Comparison of ENCODE assay signal across 30 cellular contexts in genomic region chr1:30892671-30893073, GRCh38. TPM values are rescaled to one million over a fixed set of nuclear protein-coding genes. Genes with fewer than 3 reads are reported as not detected.
DNase-seq lines count a peak whose midpoint lies in the region; ATAC-seq, FAIRE-seq and TF ChIP-seq lines count a peak whose summit lies in the region.
"Had no signal": no experiment of that assay in that cellular context is flagged by ENCODE, and none has a peak within 500 bp of the region (broad histone marks: within the 10 kb centered on the region; RNA-seq: fewer than 3 reads in every experiment).

No MANE protein-coding gene starts in this region.

- WGBS in H1 (ENCODE audit: extremely low coverage in 1 of 2, insufficient coverage in 1 of 2, insufficient read length in 1 of 2, insufficient replicate concordance in 2 of 2, low coverage in 1 of 2, low lambda C conversion rate in 2 of 2, missing lambda C conversion rate in 1 of 2), 2 experiments, result 89% methylated on average over 6 of the region's 6 CpGs; no CpG with 5 or more reads in 1 of the 2 experiments
- WGBS in right lobe of liver (ENCODE audit: insufficient coverage, low coverage, low lambda C conversion rate, missing lambda C conversion rate), result 75% methylated on average over 2 of the region's 6 CpGs

- no peaks in the 10 kb centered on the region for H3K36me3 ChIP-seq in H1 (ENCODE audit: control insufficient read depth in 2 of 4, insufficient read depth in 4 of 4, low read length in 3 of 4)
- H3K36me3 ChIP-seq in right lobe of liver, result no peaks in the 10 kb centered on the region
- H3K36me3 ChIP-seq in stomach smooth muscle (ENCODE audit: control insufficient read depth in 2 of 2, insufficient read depth in 2 of 2, low read length in 2 of 2), result peaks cover 0 to 2% of the 10 kb centered on the region in 2 donors
- H3K36me3 ChIP-seq: brain microvascular endothelial cell, neutrophil had no signal

- no peak for TF ChIP-seq RAD21 in H1 (IDR thresholded peaks at IDR 0.05 in 1 of 2, conservative IDR thresholded peaks at IDR 0.05 in 1 of 2; ENCODE audit: low read depth in 2 of 2, low read length in 2 of 2)

- FAIRE-seq in H1 (lab: Jason Lieb, UNC), result no peak

- TF ChIP-seq EP300 in H1 (IDR thresholded peaks at IDR 0.05; ENCODE audit: borderline replicate concordance in 1 of 2, low read depth in 2 of 2, low read length in 2 of 2), result no peak

- H3K9ac ChIP-seq in H1 (replicated peaks in 1 of 4; ENCODE audit: extremely low read depth in 1 of 4, low read depth in 3 of 4, low read length in 3 of 4) (no peak overlapping the region), stomach smooth muscle (ENCODE audit: low read length in 2 of 2) (no peak overlapping the region)
- H3K9ac ChIP-seq: GM23248 had no signal

- no peaks in the 10 kb centered on the region; a peak in 1 of 4 replicates for H3K79me2 ChIP-seq in H1 (ENCODE audit: control insufficient read depth in 1 of 2, insufficient read depth in 2 of 2, low read length in 2 of 2)

- intact Hi-C loops in right lobe of liver (cut with DNase I), result no loop called here

- no peak overlapping the region for H2BK12ac ChIP-seq in H1 (ENCODE audit: low read depth, low read length)

- DNase-seq in DMS53 (lab: John Stamatoyannopoulos, UW), result peak; percentile 70
- no peak for DNase-seq in DMS53 treated with DMSO at 0.1 percent for 48 hours (lab: John Stamatoyannopoulos, UW; ENCODE audit: unreplicated experiment)
- DNase-seq in H1 (ENCODE audit: low read depth in 1 of 2, low spot score in 2 of 2), result no peak
- DNase-seq in right lobe of liver, result no peak
- DNase-seq in NCI-H526 (lab: John Stamatoyannopoulos, UW), result no peak
- no peak for DNase-seq in kidney tubule cell (ENCODE audit: low spot score)
- DNase-seq: activated CD4-positive, alpha-beta memory T cell treated with anti-CD3 and anti-CD28 coated beads, Interleukin-2, amount 10 ng/mL, durations not matched to agents 7 days and 5 days; activated CD8-positive, alpha-beta memory T cell treated with anti-CD3 and anti-CD28 coated beads, Interleukin-2, amount 50 U/mL, for 4 hours; activated naive CD4-positive, alpha-beta T cell; brain microvascular endothelial cell; C1 segment of cervical spinal cord; COR-L47; DMS79 treated with DMSO at 0.1 percent for 48 hours; dorsolateral prefrontal cortex; GDM1; GM23248; hippocampal formation; Kasumi-1; mesendoderm; NCI-H1436; NCI-H2081 treated with DMSO at 0.1 percent for 48 hours; NCI-H345; SHP77 treated with DMSO at 0.1 percent for 48 hours; stimulated activated CD4-positive, alpha-beta T cell treated with anti-CD3 and anti-CD28 coated beads, Interleukin-15, amount 100 ng/mL, for 24 hours had no signal

- H2BK15ac ChIP-seq in H1 (ENCODE audit: low read length), result no peak overlapping the region

- H3K4me1 ChIP-seq in H1 (replicated peaks in 1 of 4; ENCODE audit: control insufficient read depth in 3 of 4, insufficient read depth in 4 of 4, low read length in 3 of 4), result peaks cover 4 to 29% (median 17%) of the 10 kb centered on the region in 4 experiments
- no peaks in the 10 kb centered on the region for H3K4me1 ChIP-seq in right lobe of liver
- H3K4me1 ChIP-seq in stomach smooth muscle (ENCODE audit: control insufficient read depth, insufficient read depth, low read length), result peaks cover 91% of the 10 kb centered on the region

- peaks cover 7% of the 10 kb centered on the region; the same call in 1 of the 2 replicates for H3K23me2 ChIP-seq in H1 (ENCODE audit: low read depth, low read length)

- H3K14ac ChIP-seq in H1 (ENCODE audit: insufficient read length), result no peak overlapping the region

- H3K27ac ChIP-seq in H1 (ENCODE audit: low read depth, low read length) (no peak overlapping the region; the same call in 1 of the 2 replicates), right lobe of liver (no peak overlapping the region), stomach smooth muscle (ENCODE audit: low read length) (peak overlapping the region; percentile 73)
- H3K27ac ChIP-seq: 22Rv1, brain microvascular endothelial cell, GM23248, neutrophil had no signal

- no peak for TF ChIP-seq POLR2A in H1 (IDR thresholded peaks at IDR 0.05; ENCODE audit: control extremely low read depth in 1 of 2, low read depth in 2 of 2, low read length in 2 of 2)
- no peak for TF ChIP-seq POLR2A in right lobe of liver (IDR thresholded peaks at IDR 0.05)

- H4K91ac ChIP-seq in H1 (replicated peaks; ENCODE audit: insufficient read length, low read length), result no peak overlapping the region

- peak; percentile 12 to 78 (median 56) for ATAC-seq in right lobe of liver
- ATAC-seq in HG02840 (IDR thresholded peaks at IDR 0.05; ENCODE audit: low FRiP score, unreplicated experiment), result no peak
- ATAC-seq: Panc1; stimulated activated effector memory CD8-positive, alpha-beta T cell treated with anti-CD3 and anti-CD28 coated beads, Interleukin-12 subunit alpha, Interleukin-12 subunit beta, amount 100 ng/mL, for 72 hours had no signal

- no peak overlapping the region for H2BK20ac ChIP-seq in H1 (ENCODE audit: low read length)

- no peak overlapping the region for H3K4ac ChIP-seq in H1 (replicated peaks; ENCODE audit: insufficient read length, low read depth, low read length)

- no peak overlapping the region for H3K23ac ChIP-seq in H1 (ENCODE audit: insufficient read length)

- no peak overlapping the region for H3K56ac ChIP-seq in H1 (replicated peaks; ENCODE audit: insufficient read length, low read depth, low read length)

- POLR2A ChIA-PET in H1 (lab: Charles Lee; ENCODE audit: partially characterized antibody), result interaction anchor here (1.2 to 1.5 kb wide), 3 partner anchors 13 to 89 kb away, joined by 3 to 6 read pairs (median 4); no protein-coding TSS in a partner anchor

- no peaks in the 10 kb centered on the region for H3K9me3 ChIP-seq in H1 (ENCODE audit: insufficient read depth in 2 of 2, low read depth in 1 of 2, low read length in 1 of 2)
- H3K9me3 ChIP-seq in right lobe of liver, result no peaks in the 10 kb centered on the region
- no peaks in the 10 kb centered on the region for H3K9me3 ChIP-seq in stomach smooth muscle (ENCODE audit: control insufficient read depth in 2 of 2, low read length in 2 of 2)
- H3K9me3 ChIP-seq: neutrophil had no signal

- H2BK5ac ChIP-seq in H1 (ENCODE audit: low read depth, low read length), result peak overlapping the region; percentile 8; the same call in 1 of the 2 replicates

- H2BK120ac ChIP-seq in H1 (replicated peaks; ENCODE audit: low read depth, low read length), result no peak overlapping the region

- peaks cover 6% of the 10 kb centered on the region for H3K79me1 ChIP-seq in H1 (ENCODE audit: low read depth, low read length)

- no peak overlapping the region for H4K8ac ChIP-seq in H1 (ENCODE audit: extremely low read depth, insufficient read depth, low read length)

- H3K4me2 ChIP-seq in H1 (ENCODE audit: insufficient read depth in 1 of 2, low read depth in 2 of 2, low read length in 2 of 2), result no peak overlapping the region

- peak overlapping the region; percentile 82; the same call in 1 of the 2 replicates for H2AK5ac ChIP-seq in H1 (ENCODE audit: low read depth, low read length)

- no peak overlapping the region for H2AFZ ChIP-seq in H1 (ENCODE audit: low read length)
- H2AFZ ChIP-seq: GM23248 had no signal

- H4K5ac ChIP-seq in H1 (ENCODE audit: insufficient read length, low read depth, low read length), result no peak overlapping the region

- CTCF ChIA-PET in H1 (lab: Charles Lee; ENCODE audit: partially characterized antibody), result interaction anchor here (0.9 to 4.1 kb wide), 7 partner anchors 14 to 113 kb away, joined by 3 to 33 read pairs (median 7); no protein-coding TSS in a partner anchor

- TF ChIP-seq CTCF in H1 (IDR thresholded peaks at IDR 0.05; ENCODE audit: control extremely low read depth in 1 of 3, insufficient read depth in 1 of 3, low read depth in 1 of 3, low read length in 3 of 3) (no peak), right lobe of liver (IDR thresholded peaks at IDR 0.05) (no peak)

- H3K27me3 ChIP-seq in H1 (replicated peaks in 1 of 4; ENCODE audit: control insufficient read depth in 3 of 4, extremely low read depth in 1 of 4, insufficient read depth in 3 of 4, low read length in 3 of 4), result peaks cover 0 to 3% (median 0%) of the 10 kb centered on the region in 4 experiments; a peak in 1 of 7 replicates
- H3K27me3 ChIP-seq in right lobe of liver, result no peaks in the 10 kb centered on the region
- no peaks in the 10 kb centered on the region for H3K27me3 ChIP-seq in stomach smooth muscle (ENCODE audit: control insufficient read depth in 1 of 2, insufficient read depth in 2 of 2, low read length in 2 of 2)
- H3K27me3 ChIP-seq: brain microvascular endothelial cell, dorsolateral prefrontal cortex had no signal

- H3K18ac ChIP-seq in H1 (ENCODE audit: extremely low read depth, low read length), result no peak overlapping the region

- H3K4me3 ChIP-seq in H1 (ENCODE audit: extremely low read depth in 1 of 4, insufficient read depth in 2 of 4, low read depth in 3 of 4, low read length in 4 of 4), result no peak overlapping the region
- H3K4me3 ChIP-seq in right lobe of liver, result no peak overlapping the region
- no peak overlapping the region for H3K4me3 ChIP-seq in stomach smooth muscle (ENCODE audit: low read length in 2 of 2)
- H3K4me3 ChIP-seq: dorsolateral prefrontal cortex, GM23248 had no signal

- H4K20me1 ChIP-seq in H1 (replicated peaks in 1 of 2; ENCODE audit: control insufficient read depth in 1 of 2, insufficient read depth in 2 of 2, low read length in 2 of 2), result peaks cover 0 to 21% of the 10 kb centered on the region in 2 experiments

TF ChIP-seq in H1, 55 proteins besides CTCF, POLR2A, EP300 and RAD21:
- TF ChIP-seq CEBPB (IDR thresholded peaks at IDR 0.05; ENCODE audit: low read depth, low read length) (no peak), SP4 (IDR thresholded peaks at IDR 0.05; ENCODE audit: low read length) (no peak), MAFK (IDR thresholded peaks at IDR 0.05; ENCODE audit: low read depth, low read length) (no peak), TAF1 (IDR thresholded peaks at IDR 0.05; ENCODE audit: low read depth, low read length) (no peak), ASH2L (IDR thresholded peaks at IDR 0.05; ENCODE audit: low read length) (no peak), RNF2 (IDR thresholded peaks at IDR 0.05; ENCODE audit: borderline replicate concordance, low read depth, low read length, missing control alignments, poor library complexity, severe bottlenecking) (no peak), NANOG (IDR thresholded peaks at IDR 0.05; ENCODE audit: insufficient read depth, low read depth, low read length, poor library complexity, severe bottlenecking) (no peak)

RNA-seq across cellular contexts. Expression of gene SDC3, which starts 15.9 kb away (rescaled TPM):
- total RNA-seq in H1 (2021; fragmentation: NEBNext Ultra II Directional; extraction: Animal tissue kit (Norgen Biotek cat#: 25700)), result 26.8 and 27.0 TPM in 2 replicates
- 7.0 and 12.7 TPM in 2 replicates for polyA plus RNA-seq in H1 (2011; rRNA removed)
- polyA plus RNA-seq in H1 (2011; cell fraction: cytosol; rRNA removed), result 8.1 TPM
- polyA plus RNA-seq in H1 (2011; cell fraction: nucleus; rRNA removed), result 18.5 TPM
- polyA plus RNA-seq in H1 (2012, experiment 1 of 2), result 17.6 to 28.5 TPM (median 21.8 TPM) in 4 replicates
- polyA plus RNA-seq in H1 (2012, experiment 2 of 2), result 15.0 TPM
- 32.4 TPM for polyA plus RNA-seq in H1 (2013, experiment 1 of 2)
- 33.1 TPM for polyA plus RNA-seq in H1 (2013, experiment 2 of 2)
- polyA minus RNA-seq in H1 (2011; rRNA and poly(A)+ RNA removed), result 8.2 and 9.3 TPM in 2 replicates
- polyA minus RNA-seq in H1 (2011; cell fraction: cytosol; rRNA and poly(A)+ RNA removed), result 15.2 TPM
- 12.0 TPM for polyA minus RNA-seq in H1 (2011; cell fraction: nucleus; rRNA and poly(A)+ RNA removed)
- 10 to 100 TPM; 13.8 to 45.7 (median 16.2) TPM for total RNA-seq in right lobe of liver
- total RNA-seq: activated CD4-positive, alpha-beta memory T cell treated with anti-CD3 and anti-CD28 coated beads, Interleukin-2, amount 10 ng/mL, durations not matched to agents 7 days and 5 days had no signal
